Comparison of ENCODE assay signal across 1 cellular context in genomic region chr11:46246514-46246913, GRCh38.
TF ChIP-seq lines count a peak whose summit lies in the region.

No MANE protein-coding gene starts in this region.

TF ChIP-seq in HepG2, 621 proteins besides CTCF, POLR2A, EP300 and RAD21:
- TF ChIP-seq, protein P1, sequence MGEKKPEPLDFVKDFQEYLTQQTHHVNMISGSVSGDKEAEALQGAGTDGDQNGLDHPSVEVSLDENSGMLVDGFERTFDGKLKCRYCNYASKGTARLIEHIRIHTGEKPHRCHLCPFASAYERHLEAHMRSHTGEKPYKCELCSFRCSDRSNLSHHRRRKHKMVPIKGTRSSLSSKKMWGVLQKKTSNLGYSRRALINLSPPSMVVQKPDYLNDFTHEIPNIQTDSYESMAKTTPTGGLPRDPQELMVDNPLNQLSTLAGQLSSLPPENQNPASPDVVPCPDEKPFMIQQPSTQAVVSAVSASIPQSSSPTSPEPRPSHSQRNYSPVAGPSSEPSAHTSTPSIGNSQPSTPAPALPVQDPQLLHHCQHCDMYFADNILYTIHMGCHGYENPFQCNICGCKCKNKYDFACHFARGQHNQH (CRISPR knock-in tag; IDR thresholded peaks at IDR 0.05): no peak
- TF ChIP-seq RFXAP (CRISPR knock-in tag; IDR thresholded peaks at IDR 0.05; ENCODE audit: borderline replicate concordance) (no peak), HNF4A (CRISPR knock-in tag; IDR thresholded peaks at IDR 0.05) (no peak), ZNF3 (CRISPR knock-in tag; IDR thresholded peaks at IDR 0.05) (no peak), THAP11 (CRISPR knock-in tag; IDR thresholded peaks at IDR 0.05) (peak; percentile 79)
